15 cellular contexts compared by ENCODE assay signal in the genomic region with DNA sequence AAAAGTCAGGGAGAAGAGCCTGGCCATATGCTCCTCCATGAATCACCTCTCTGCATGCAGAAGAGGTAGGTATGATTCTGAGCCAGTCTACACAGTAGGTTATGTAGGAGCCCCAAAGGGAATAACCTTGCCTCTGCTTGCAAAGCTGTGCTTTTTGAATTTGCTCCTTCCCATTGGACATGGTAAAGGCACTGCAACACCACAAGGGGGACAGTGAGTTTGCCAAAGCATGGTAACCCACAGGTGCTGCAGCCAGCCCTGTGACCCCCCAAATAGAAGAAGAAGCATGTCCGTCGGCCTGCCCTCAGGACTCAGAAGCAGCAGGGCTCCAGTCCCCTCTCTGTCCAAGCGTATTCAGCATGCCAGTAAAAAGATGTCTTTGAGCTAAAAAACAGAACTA. TPM values are rescaled to one million over a fixed set of nuclear protein-coding genes. Genes with fewer than 3 reads are reported as not detected.
DNase-seq lines count a peak whose midpoint lies in the region; ATAC-seq, FAIRE-seq and TF ChIP-seq lines count a peak whose summit lies in the region.
"Had no signal": no experiment of that assay in that cellular context is flagged by ENCODE, and none has a peak within 500 bp of the region (broad histone marks: within the 10 kb centered on the region; RNA-seq: fewer than 3 reads in every experiment).

No MANE protein-coding gene starts in this region.

- peaks cover 15 to 31% of the 10 kb centered on the region in 2 experiments for H3K4me1 Mint-ChIP-seq in H9

- H3K9me3 ChIP-seq in DND-41 (ENCODE audit: insufficient read depth, low read length, severe bottlenecking) = peaks cover 8% of the 10 kb centered on the region
- H3K9me3 ChIP-seq in H9 (ENCODE audit: control insufficient read depth, low read depth, low read length) = peaks cover 3% of the 10 kb centered on the region
- peaks cover 5% of the 10 kb centered on the region; the same call in 2 of the 3 replicates for H3K9me3 ChIP-seq in GM12878 (replicated peaks; ENCODE audit: control insufficient read depth, insufficient read depth, low read length)
- H3K9me3 ChIP-seq: ovary, testis had no signal

- no peak for TF ChIP-seq EP300 in GM12878 (IDR thresholded peaks at IDR 0.05; ENCODE audit: borderline replicate concordance in 1 of 2, control insufficient read depth in 1 of 2, low read depth in 2 of 2, low read length in 2 of 2)

- H3K27me3 ChIP-seq in DND-41 (ENCODE audit: insufficient read depth, low read length, poor library complexity) (no peaks in the 10 kb centered on the region), H9 (ENCODE audit: insufficient read depth, low read length) (no peaks in the 10 kb centered on the region), GM12878 (replicated peaks in 1 of 2; ENCODE audit: control insufficient read depth in 2 of 2, insufficient read depth in 2 of 2, low read length in 1 of 2) (no peaks in the 10 kb centered on the region)
- H3K27me3 ChIP-seq: ovary, testis had no signal

- H3K79me2 ChIP-seq in DND-41 (ENCODE audit: insufficient read depth, low read length) = no peaks in the 10 kb centered on the region
- H3K79me2 ChIP-seq in H9 (ENCODE audit: insufficient read depth, low read length) = no peaks in the 10 kb centered on the region
- H3K79me2 ChIP-seq in GM12878 (ENCODE audit: control insufficient read depth, insufficient read depth, low read length) = no peaks in the 10 kb centered on the region

- H2BK12ac ChIP-seq in H9 (ENCODE audit: insufficient read length, low read depth, low read length) = no peak overlapping the region

- H3K56ac ChIP-seq in H9 (ENCODE audit: insufficient read length, low read depth, low read length) = no peak overlapping the region

- no peak overlapping the region for H4K8ac ChIP-seq in H9 (replicated peaks; ENCODE audit: insufficient read length, low read depth, low read length)

- SMC1A ChIA-PET in GM12878 (lab: Charles Lee; ENCODE audit: uncharacterized antibody, unreplicated experiment) = interaction anchor here (0.7 to 1.5 kb wide), 4 partner anchors 28 to 258 kb away, joined by 3 to 4 read pairs (median 3); no protein-coding TSS in a partner anchor

- H3K9me3 Mint-ChIP-seq in H9 = peaks cover 11 to 15% of the 10 kb centered on the region in 2 experiments

- no peak overlapping the region for H2BK5ac ChIP-seq in H9 (ENCODE audit: insufficient read length, low read length)

- H2BK15ac ChIP-seq in H9 (ENCODE audit: low read depth, low read length) = no peak overlapping the region; the same call in 1 of the 2 replicates

- DNase-seq in DND-41 (no peak), H9 (no peak), GM12878 (ENCODE audit: low read depth, low spot score) (no peak), iPS-NIHi7 (ENCODE audit: extremely low spot score) (peak; percentile 33), D341Med (ENCODE audit: low spot score) (no peak)
- DNase-seq: activated CD4-positive, alpha-beta memory T cell treated with anti-CD3 and anti-CD28 coated beads for 36 hours; activated T-cell treated with anti-CD3 and anti-CD28 coated beads, Interleukin-2, amount 50 U/mL, for 24 hours; effector CD4-positive, alpha-beta T cell; NCI-H2029 treated with DMSO at 0.1 percent for 48 hours; NCI-H524; ovary; testis had no signal

- H3K27ac ChIP-seq in DND-41 (ENCODE audit: low read length) (no peak overlapping the region), H9 (ENCODE audit: insufficient read length, low read depth, low read length) (no peak overlapping the region), GM12878 (ENCODE audit: control insufficient read depth, insufficient read depth) (no peak overlapping the region)
- H3K27ac ChIP-seq: ovary, testis had no signal

- no peak overlapping the region for H2AFZ ChIP-seq in DND-41 (ENCODE audit: low read depth, low read length)
- no peak overlapping the region for H2AFZ ChIP-seq in H9 (ENCODE audit: low read length)
- no peak overlapping the region for H2AFZ ChIP-seq in GM12878 (ENCODE audit: control insufficient read depth, low read depth, low read length)

- no peaks in the 10 kb centered on the region for H3K79me1 ChIP-seq in H9 (ENCODE audit: insufficient read depth, low read depth, low read length, poor library complexity, severe bottlenecking)

- no peak overlapping the region for H3K18ac ChIP-seq in H9 (ENCODE audit: insufficient read length, low read depth, low read length)

- H3K4me2 ChIP-seq in DND-41 (ENCODE audit: insufficient read depth, low read length) (no peak overlapping the region), H9 (ENCODE audit: insufficient read depth, insufficient read length, low read length) (no peak overlapping the region), GM12878 (ENCODE audit: control insufficient read depth, insufficient read depth) (no peak overlapping the region)

- H3K23ac ChIP-seq in H9 (ENCODE audit: insufficient read length, low read depth, low read length) = no peak overlapping the region

- CTCF ChIA-PET in GM12878 (lab: Yijun Ruan, JAX) = interaction anchor here (0.8 to 3.7 kb wide), 3 partner anchors 9 to 30 kb away, joined by 4 to 13 read pairs (median 5); no protein-coding TSS in a partner anchor

- no peak; the same call in 2 of the 3 replicates for ATAC-seq in DND-41 (ENCODE audit: insufficient read depth, low read depth)
- 0 out of 3 replicates have a peak, but pooled peaks have one; percentile 27 for ATAC-seq in GM12878
- ATAC-seq in HG02938 (IDR thresholded peaks at IDR 0.05; ENCODE audit: unreplicated experiment) = no peak
- ATAC-seq in HG03108 (IDR thresholded peaks at IDR 0.05; ENCODE audit: unreplicated experiment) = no peak

- no peak overlapping the region for H3T11ph ChIP-seq in H9 (ENCODE audit: low read length)

- intact Hi-C loops in GM12878 (cut with micrococcal nuclease; ENCODE audit: unreplicated experiment) = no loop called here

- no peak overlapping the region for H4K5ac ChIP-seq in H9 (ENCODE audit: insufficient read length, low read depth, low read length)

- H3K23me2 ChIP-seq in H9 (ENCODE audit: insufficient read length, low read depth, low read length, poor library complexity, severe bottlenecking) = no peaks in the 10 kb centered on the region

- RAD21 ChIA-PET in GM12878 (lab: Charles Lee; ENCODE audit: unreplicated experiment) = no interaction called here

- no peaks in the 10 kb centered on the region for H4K20me1 ChIP-seq in DND-41 (ENCODE audit: insufficient read depth, low read length)
- no peaks in the 10 kb centered on the region for H4K20me1 ChIP-seq in H9 (ENCODE audit: control insufficient read depth, insufficient read depth, insufficient read length)
- no peaks in the 10 kb centered on the region for H4K20me1 ChIP-seq in GM12878 (ENCODE audit: control insufficient read depth, insufficient read depth)

- no peak overlapping the region for H2BK20ac ChIP-seq in H9 (ENCODE audit: low read depth, low read length, poor library complexity, severe bottlenecking)

- H3K9ac ChIP-seq in DND-41 (ENCODE audit: low read depth, low read length) = no peak overlapping the region
- no peak overlapping the region for H3K9ac ChIP-seq in H9 (ENCODE audit: extremely low read depth, insufficient read length, low read length)
- no peak overlapping the region for H3K9ac ChIP-seq in GM12878 (ENCODE audit: control insufficient read depth, insufficient read depth, low read length)

- POLR2A ChIA-PET in GM12878 (lab: Charles Lee) = no interaction called here

- no TSS peak for BruUV-seq in GM12878 (replicated peaks; lab: Mats Ljungman, UMichigan)

- TF ChIP-seq CTCF in DND-41 (IDR thresholded peaks at IDR 0.05; ENCODE audit: borderline replicate concordance, extremely low read depth, low read length, poor library complexity, severe bottlenecking) (peak; percentile 32), H9 (conservative IDR thresholded peaks at IDR 0.05) (peak; percentile 54), GM12878 (IDR thresholded peaks at IDR 0.05 in 2 of 3, conservative IDR thresholded peaks at IDR 0.05 in 1 of 3; ENCODE audit: control insufficient read depth in 2 of 3, extremely low read depth in 1 of 3, insufficient read depth in 1 of 3, low read depth in 3 of 3, low read length in 3 of 3) (peak in 2 of 3 experiments; percentile 11 to 31; a peak in 1 of 6 replicates)

- H3K36me3 Mint-ChIP-seq in H9 (ENCODE audit: insufficient read depth in 1 of 3, low read depth in 3 of 3) = peaks cover 13 to 21% (median 20%) of the 10 kb centered on the region in 3 experiments
- H3K36me3 Mint-ChIP-seq: activated naive CD8-positive, alpha-beta T cell had no signal

- H2AK5ac ChIP-seq in H9 (ENCODE audit: insufficient read length, low read length) = no peak overlapping the region

- in situ Hi-C loops in GM12878 (cut with MboI) = no loop called here

- H3K27ac Mint-ChIP-seq in H9 = peak overlapping the region in 1 of 3 experiments; percentile 14; a peak in 1 of 7 replicates
- H3K27ac Mint-ChIP-seq: activated CD4-positive, alpha-beta memory T cell treated with anti-CD3 and anti-CD28 coated beads for 36 hours; activated naive CD8-positive, alpha-beta T cell; activated T-cell treated with anti-CD3 and anti-CD28 coated beads, Interleukin-2, amount 50 U/mL, for 24 hours had no signal

- no peak overlapping the region for H3K14ac ChIP-seq in H9 (ENCODE audit: insufficient read depth, low read length)

- H4K91ac ChIP-seq in H9 (ENCODE audit: insufficient read length, low read depth, low read length) = no peak overlapping the region

- H3K4me1 ChIP-seq in DND-41 (ENCODE audit: insufficient read depth, low read length) (peaks cover 7% of the 10 kb centered on the region), H9 (ENCODE audit: insufficient read depth, low read length) (no peaks in the 10 kb centered on the region; the same call in 1 of the 2 replicates), GM12878 (ENCODE audit: control insufficient read depth, insufficient read depth, low read length) (no peaks in the 10 kb centered on the region)
- H3K4me1 ChIP-seq: testis had no signal

- H3K4ac ChIP-seq in H9 (ENCODE audit: low read depth, low read length) = no peak overlapping the region

- no peaks in the 10 kb centered on the region for H3K27me3 Mint-ChIP-seq in H9 (ENCODE audit: low read depth)
- H3K27me3 Mint-ChIP-seq: activated naive CD8-positive, alpha-beta T cell had no signal

- WGBS in H9 (ENCODE audit: extremely low coverage, insufficient read length, low lambda C conversion rate) = no CpG with 5 or more reads among the region's 3 CpGs
- WGBS in GM12878 (ENCODE audit: insufficient coverage, insufficient replicate concordance, low lambda C conversion rate, missing lambda C conversion rate) = 62% methylated on average over 3 of the region's 3 CpGs

- H3K36me3 ChIP-seq in DND-41 (ENCODE audit: insufficient read depth, low read length) (no peaks in the 10 kb centered on the region), GM12878 (ENCODE audit: control insufficient read depth in 2 of 2, insufficient read depth in 2 of 2, low read length in 1 of 2) (no peaks in the 10 kb centered on the region)
- H3K36me3 ChIP-seq: ovary had no signal

- no peak for TF ChIP-seq POLR2A in GM12878 (IDR thresholded peaks at IDR 0.05; ENCODE audit: low read depth, low read length)

- FAIRE-seq in GM12878 (lab: Jason Lieb, UNC) = no peak

- no peak overlapping the region for H3K4me3 Mint-ChIP-seq in H9
- H3K4me3 Mint-ChIP-seq: activated CD4-positive, alpha-beta memory T cell treated with anti-CD3 and anti-CD28 coated beads for 36 hours; activated naive CD8-positive, alpha-beta T cell; activated T-cell treated with anti-CD3 and anti-CD28 coated beads, Interleukin-2, amount 50 U/mL, for 24 hours had no signal

- H3K4me3 ChIP-seq in DND-41 (ENCODE audit: low read depth in 1 of 2, low read length in 2 of 2) (no peak overlapping the region), GM12878 (no peak overlapping the region)
- H3K4me3 ChIP-seq: ovary, testis had no signal

- no peak overlapping the region for H2BK120ac ChIP-seq in H9 (ENCODE audit: low read depth, low read length, poor library complexity, severe bottlenecking)

- TF ChIP-seq RAD21 in GM12878 (IDR thresholded peaks at IDR 0.05; ENCODE audit: insufficient read depth, low read depth, low read length) = peak; percentile 38

RNA-seq across cellular contexts. Expression of gene BCL2L11, which starts 51.0 kb away (rescaled TPM):
- 18.9 and 21.2 TPM in 2 replicates for total RNA-seq in H9 (2021)
- 23.2 and 32.3 TPM in 2 replicates for total RNA-seq in GM12878 (2013; cell fraction: nucleolus; rRNA removed)
- 0.60 and 1.0 TPM in 2 replicates for total RNA-seq in GM12878 (2014; rRNA removed)
- total RNA-seq in GM12878 (2014; rRNA removed; fragmentation: Illumina TruSeq; extraction: Trizol) = 0.88 and 1.2 TPM in 2 replicates
- 2.5 and 4.8 TPM in 2 replicates for total RNA-seq in GM12878 (2021)
- polyA plus RNA-seq in GM12878 (2011; ENCODE audit: low read depth) = 3.3 TPM
- polyA plus RNA-seq in GM12878 (2011; rRNA removed) = 9.5 and 10.1 TPM in 2 replicates
- 9.0 and 15.4 TPM in 2 replicates for polyA plus RNA-seq in GM12878 (2011; cell fraction: cytosol; rRNA removed)
- 20.8 and 25.6 TPM in 2 replicates for polyA plus RNA-seq in GM12878 (2011; cell fraction: nucleus; rRNA removed)
- 4.1 and 6.3 TPM in 2 replicates for polyA plus RNA-seq in GM12878 (2012)
- polyA plus RNA-seq in GM12878 (2014; fragmentation: Illumina TruSeq; extraction: Trizol) = 3.3 and 3.6 TPM in 2 replicates
- polyA plus RNA-seq in GM12878 (2014; fragmentation: Nextera tagmentation; extraction: Ambion mirVana) = under 1 TPM; 0.29 to 0.64 TPM
- 1.8 and 2.9 TPM in 2 replicates for polyA plus RNA-seq in GM12878 (2014; rRNA removed)
- under 1 TPM; 0.63 to 0.90 TPM for polyA plus RNA-seq in GM12878 (2016; fragmentation: Nextera tagmentation; extraction: Ambion mirVana)
- 11.8 and 11.9 TPM in 2 replicates for polyA minus RNA-seq in GM12878 (2011; rRNA and poly(A)+ RNA removed)
- 7.2 and 16.8 TPM in 2 replicates for polyA minus RNA-seq in GM12878 (2011; cell fraction: cytosol; rRNA and poly(A)+ RNA removed)
- polyA minus RNA-seq in GM12878 (2011; cell fraction: nucleus; rRNA and poly(A)+ RNA removed) = 22.4 and 45.4 TPM in 2 replicates
